Comparison of ENCODE assay signal across 27 cellular contexts in genomic region chr10:46224414-46224682, GRCh38.
"Had no signal": no experiment of that assay in that cellular context is flagged by ENCODE, and none has a peak within 500 bp of the region (broad histone marks: within the 10 kb centered on the region; RNA-seq: fewer than 3 reads in every experiment).

No MANE protein-coding gene starts in this region.

- H3K27ac Mint-ChIP-seq: activated CD4-positive, alpha-beta T cell treated with anti-CD3 and anti-CD28 coated beads for 36 hours; activated naive CD4-positive, alpha-beta T cell treated with anti-CD3 and anti-CD28 coated beads, Interleukin-2, amount 10 ng/mL, durations not matched to agents 7 days and 5 days; activated naive CD8-positive, alpha-beta T cell treated with anti-CD3 and anti-CD28 coated beads, Interleukin-2, amount 50 U/mL, for 24 hours; dendritic cell treated with granulocyte-macrophage colony-stimulating factor and Interleukin-4, amounts not matched to agents 40 ng/mL and 50 ng/mL, for 4 days; natural killer cell treated with Interleukin-12 subunit alpha and Interleukin-12 subunit beta and Interleukin-15 and Interleukin-18, amount 100 ng/mL, for 72 hours; progenitor cell of endocrine pancreas; stimulated activated naive CD8-positive, alpha-beta T cell treated with anti-CD3 and anti-CD28 coated beads, Interleukin-15, amount 100 ng/mL, for 72 hours had no signal

- H3K27ac ChIP-seq: epithelial cell of prostate, esophagus squamous epithelium, heart right ventricle, left ventricle myocardium inferior, right lobe of liver, thyroid gland, upper lobe of left lung had no signal

- H3K4me3 Mint-ChIP-seq: activated CD4-positive, alpha-beta T cell treated with anti-CD3 and anti-CD28 coated beads for 36 hours; activated naive CD4-positive, alpha-beta T cell treated with anti-CD3 and anti-CD28 coated beads, Interleukin-2, amount 10 ng/mL, durations not matched to agents 7 days and 5 days; activated naive CD8-positive, alpha-beta T cell treated with anti-CD3 and anti-CD28 coated beads, Interleukin-2, amount 50 U/mL, for 24 hours; dendritic cell treated with granulocyte-macrophage colony-stimulating factor and Interleukin-4, amounts not matched to agents 40 ng/mL and 50 ng/mL, for 4 days; natural killer cell treated with Interleukin-12 subunit alpha and Interleukin-12 subunit beta and Interleukin-15 and Interleukin-18, amount 100 ng/mL, for 72 hours; stimulated activated naive CD8-positive, alpha-beta T cell treated with anti-CD3 and anti-CD28 coated beads, Interleukin-15, amount 100 ng/mL, for 72 hours had no signal

- ATAC-seq: activated CD4-positive, alpha-beta T cell treated with anti-CD3 and anti-CD28 coated beads for 36 hours; activated naive CD8-positive, alpha-beta T cell treated with anti-CD3 and anti-CD28 coated beads, Interleukin-2, amount 50 U/mL, for 24 hours; heart right ventricle; mucosa of descending colon; natural killer cell treated with Interleukin-12 subunit alpha and Interleukin-12 subunit beta and Interleukin-15 and Interleukin-18, amount 100 ng/mL, for 72 hours; right lobe of liver; stimulated activated naive CD8-positive, alpha-beta T cell treated with anti-CD3 and anti-CD28 coated beads, Interleukin-15, amount 100 ng/mL, for 72 hours had no signal

- H3K9me3 ChIP-seq: esophagus squamous epithelium, mucosa of descending colon, right lobe of liver, thyroid gland, upper lobe of left lung had no signal

- H3K27me3 Mint-ChIP-seq: activated CD4-positive, alpha-beta T cell treated with anti-CD3 and anti-CD28 coated beads for 36 hours; activated naive CD4-positive, alpha-beta T cell treated with anti-CD3 and anti-CD28 coated beads, Interleukin-2, amount 10 ng/mL, durations not matched to agents 7 days and 5 days; activated naive CD8-positive, alpha-beta T cell treated with anti-CD3 and anti-CD28 coated beads, Interleukin-2, amount 50 U/mL, for 24 hours; natural killer cell treated with Interleukin-12 subunit alpha and Interleukin-12 subunit beta and Interleukin-15 and Interleukin-18, amount 100 ng/mL, for 72 hours; stimulated activated naive CD8-positive, alpha-beta T cell treated with anti-CD3 and anti-CD28 coated beads, Interleukin-15, amount 100 ng/mL, for 72 hours had no signal

- DNase-seq: activated CD4-positive, alpha-beta T cell treated with anti-CD3 and anti-CD28 coated beads for 36 hours; activated CD4-positive, CD25-positive, alpha-beta regulatory T cell; activated gamma-delta T cell; activated naive CD4-positive, alpha-beta T cell treated with anti-CD3 and anti-CD28 coated beads, Interleukin-2, amount 10 ng/mL, durations not matched to agents 7 days and 5 days; amygdala; caudate nucleus; effector CD4-positive, alpha-beta T cell; esophagus squamous epithelium; foreskin melanocyte; heart right ventricle; left ventricle myocardium inferior; mesendoderm; right lobe of liver; stimulated activated CD4-positive, alpha-beta T cell treated with anti-CD3 and anti-CD28 coated beads, Interleukin-12 subunit alpha, Interleukin-12 subunit beta, amount 100 ng/mL, for 4 hours; stimulated activated CD4-positive, alpha-beta T cell treated with anti-CD3 and anti-CD28 coated beads, Interleukin-4, amount 100 ng/mL, for 1 hour; stimulated activated naive CD8-positive, alpha-beta T cell treated with anti-CD3 and anti-CD28 coated beads, Interleukin-15, amount 100 ng/mL, for 72 hours; substantia nigra; T-helper 1 cell; thyroid gland had no signal

- H3K27me3 ChIP-seq: right lobe of liver, thyroid gland, upper lobe of left lung had no signal

- H3K4me3 ChIP-seq: esophagus squamous epithelium, heart right ventricle, left ventricle myocardium inferior, lung, mucosa of descending colon, right lobe of liver, thyroid gland, upper lobe of left lung had no signal

- H3K9me3 Mint-ChIP-seq: activated naive CD4-positive, alpha-beta T cell treated with anti-CD3 and anti-CD28 coated beads, Interleukin-2, amount 10 ng/mL, durations not matched to agents 7 days and 5 days; activated naive CD8-positive, alpha-beta T cell treated with anti-CD3 and anti-CD28 coated beads, Interleukin-2, amount 50 U/mL, for 24 hours; dendritic cell treated with granulocyte-macrophage colony-stimulating factor and Interleukin-4, amounts not matched to agents 40 ng/mL and 50 ng/mL, for 4 days; natural killer cell treated with Interleukin-12 subunit alpha and Interleukin-12 subunit beta and Interleukin-15 and Interleukin-18, amount 100 ng/mL, for 72 hours; stimulated activated naive CD8-positive, alpha-beta T cell treated with anti-CD3 and anti-CD28 coated beads, Interleukin-15, amount 100 ng/mL, for 72 hours had no signal
